ENCODE assay signal across 22 cellular contexts in the genomic region with DNA sequence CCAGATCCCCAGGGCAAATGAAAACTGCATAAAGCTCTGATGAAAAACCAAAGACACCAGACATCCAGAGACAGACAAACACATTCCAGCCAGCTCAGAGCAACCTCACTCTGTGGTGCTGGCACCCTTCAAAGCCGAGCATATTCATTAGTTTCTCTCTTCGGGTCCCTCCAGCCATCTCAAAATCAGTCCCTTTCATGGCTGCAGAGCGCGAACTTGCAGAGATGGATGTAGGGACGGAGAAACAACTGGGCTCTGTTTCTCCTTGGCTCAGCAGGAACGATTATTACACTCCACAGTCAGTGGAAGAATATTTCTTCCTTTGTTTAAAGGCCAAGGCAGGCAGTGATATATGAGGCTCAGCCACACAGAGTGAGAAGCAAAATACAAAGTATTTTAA. TPM values are rescaled to one million over a fixed set of nuclear protein-coding genes. Genes with fewer than 3 reads are reported as not detected.
"Had no signal": no experiment of that assay in that cellular context is flagged by ENCODE, and none has a peak within 500 bp of the region (broad histone marks: within the 10 kb centered on the region; RNA-seq: fewer than 3 reads in every experiment).

No MANE protein-coding gene starts in this region.

- H3K27ac ChIP-seq: body of pancreas, upper lobe of right lung, WERI-Rb-1 had no signal

- H3K36me3 Mint-ChIP-seq: activated naive CD4-positive, alpha-beta T cell treated with anti-CD3 and anti-CD28 coated beads, Interleukin-2, amount 50 U/mL, for 24 hours had no signal

- H3K4me1 Mint-ChIP-seq: activated CD4-positive, alpha-beta T cell treated with anti-CD3 and anti-CD28 coated beads, Interleukin-2, amount 10 ng/mL, durations not matched to agents 7 days and 5 days; activated naive CD4-positive, alpha-beta T cell treated with anti-CD3 and anti-CD28 coated beads, Interleukin-2, amount 50 U/mL, for 24 hours had no signal

- H3K4me3 Mint-ChIP-seq: activated CD4-positive, alpha-beta T cell treated with anti-CD3 and anti-CD28 coated beads, Interleukin-2, amount 10 ng/mL, durations not matched to agents 7 days and 5 days; activated CD8-positive, alpha-beta T cell treated with anti-CD3 and anti-CD28 coated beads for 36 hours; activated naive CD4-positive, alpha-beta T cell treated with anti-CD3 and anti-CD28 coated beads, Interleukin-2, amount 50 U/mL, for 24 hours; effector memory CD8-positive, alpha-beta T cell; nephron progenitor cell; T-helper 2 cell treated with Interferon-gamma antibody and Interleukin-4, amounts not matched to agents 5 μg/mL and 100 μg/mL, for 36 hours had no signal

- ATAC-seq: activated CD8-positive, alpha-beta T cell treated with anti-CD3 and anti-CD28 coated beads for 36 hours; body of pancreas; effector memory CD8-positive, alpha-beta T cell; esophagus mucosa; upper lobe of right lung had no signal

- H3K27me3 Mint-ChIP-seq: activated CD4-positive, alpha-beta T cell treated with anti-CD3 and anti-CD28 coated beads, Interleukin-2, amount 10 ng/mL, durations not matched to agents 7 days and 5 days had no signal

- H3K36me3 ChIP-seq: upper lobe of right lung, WERI-Rb-1 had no signal

- H3K9me3 ChIP-seq: body of pancreas, upper lobe of right lung had no signal

- H3K4me1 ChIP-seq: body of pancreas, upper lobe of right lung had no signal

- DNase-seq: activated CD4-positive, alpha-beta T cell treated with anti-CD3 and anti-CD28 coated beads, Interleukin-2, amount 10 ng/mL, durations not matched to agents 7 days and 5 days; activated CD4-positive, CD25-positive, alpha-beta regulatory T cell treated with anti-CD3 and anti-CD28 coated beads, Interleukin-2, amount 50 U/mL, for 72 hours; activated CD8-positive, alpha-beta T cell treated with anti-CD3 and anti-CD28 coated beads for 36 hours; activated gamma-delta T cell treated with Interleukin-2 at 50 U/mL for 16 hours; activated T-cell treated with anti-CD3 and anti-CD28 coated beads, Interleukin-2, amount 50 U/mL, for 1 hour; body of pancreas; effector memory CD8-positive, alpha-beta T cell; foreskin melanocyte; glutamatergic neuron; hippocampal formation; mesenchymal stem cell; nephron progenitor cell; retina; stimulated activated CD4-positive, alpha-beta T cell treated with anti-CD3 and anti-CD28 coated beads, Interleukin-4, amount 100 ng/mL, for 1 hour; stimulated activated naive CD4-positive, alpha-beta T cell treated with Interleukin-2 at 50 U/mL for 16 hours; upper lobe of right lung; WERI-Rb-1 had no signal

- H3K27me3 ChIP-seq: body of pancreas, upper lobe of right lung had no signal

- H3K27ac Mint-ChIP-seq: activated CD4-positive, alpha-beta T cell treated with anti-CD3 and anti-CD28 coated beads, Interleukin-2, amount 10 ng/mL, durations not matched to agents 7 days and 5 days; activated CD8-positive, alpha-beta T cell treated with anti-CD3 and anti-CD28 coated beads for 36 hours; activated naive CD4-positive, alpha-beta T cell treated with anti-CD3 and anti-CD28 coated beads, Interleukin-2, amount 50 U/mL, for 24 hours; nephron progenitor cell; T-helper 2 cell treated with Interferon-gamma antibody and Interleukin-4, amounts not matched to agents 5 μg/mL and 100 μg/mL, for 36 hours had no signal

- H3K4me3 ChIP-seq: body of pancreas, upper lobe of right lung had no signal

- H3K9me3 Mint-ChIP-seq: activated CD4-positive, alpha-beta T cell treated with anti-CD3 and anti-CD28 coated beads, Interleukin-2, amount 10 ng/mL, durations not matched to agents 7 days and 5 days; activated CD8-positive, alpha-beta T cell treated with anti-CD3 and anti-CD28 coated beads for 36 hours; activated naive CD4-positive, alpha-beta T cell treated with anti-CD3 and anti-CD28 coated beads, Interleukin-2, amount 50 U/mL, for 24 hours; effector memory CD8-positive, alpha-beta T cell; nephron progenitor cell; T-helper 2 cell treated with Interferon-gamma antibody and Interleukin-4, amounts not matched to agents 5 μg/mL and 100 μg/mL, for 36 hours had no signal

RNA-seq across cellular contexts. Expression of a gene that starts 50.4 kb away (rescaled TPM):
- total RNA-seq: activated CD4-positive, alpha-beta T cell treated with anti-CD3 and anti-CD28 coated beads, Interleukin-2, amount 10 ng/mL, durations not matched to agents 7 days and 5 days; liver; myocyte had no signal
